ENCODE assay signal across 20 cellular contexts in genomic region chr10:86497621-86498020, GRCh38. TPM values are rescaled to one million over a fixed set of nuclear protein-coding genes. Genes with fewer than 3 reads are reported as not detected.
DNase-seq lines count a peak whose midpoint lies in the region; ATAC-seq, FAIRE-seq and TF ChIP-seq lines count a peak whose summit lies in the region.
"Had no signal": no experiment of that assay in that cellular context is flagged by ENCODE, and none has a peak within 500 bp of the region (broad histone marks: within the 10 kb centered on the region; RNA-seq: fewer than 3 reads in every experiment).

No MANE protein-coding gene starts in this region.

- no peak overlapping the region for H3K4me2 ChIP-seq in mammary epithelial cell (ENCODE audit: insufficient read depth, low read depth, low read length)
- H3K4me2 ChIP-seq: PC-9 had no signal

- H3K4me1 ChIP-seq in mammary epithelial cell (ENCODE audit: insufficient read depth, low read length): no peaks in the 10 kb centered on the region

- 63% methylated on average over 3 of the region's 3 CpGs for WGBS in mammary epithelial cell (ENCODE audit: low coverage, missing lambda C conversion rate)

- no peak overlapping the region for H3K4me3 ChIP-seq in astrocyte of the spinal cord (ENCODE audit: low read depth, low read length)
- H3K4me3 ChIP-seq in mammary epithelial cell (replicated peaks in 1 of 3; ENCODE audit: insufficient read depth in 1 of 3, low read depth in 2 of 3, low read length in 3 of 3): no peak overlapping the region
- H3K4me3 ChIP-seq: GM23248, MG63, PC-9 had no signal

- intact Hi-C loops in mammary epithelial cell (cut with micrococcal nuclease): no loop called here

- no peaks in the 10 kb centered on the region for H3K27me3 ChIP-seq in mammary epithelial cell (ENCODE audit: insufficient read depth, low read length)
- H3K27me3 ChIP-seq: MG63 had no signal

- H4K20me1 ChIP-seq in mammary epithelial cell (ENCODE audit: insufficient read depth, low read length): no peaks in the 10 kb centered on the region

- no peak overlapping the region for H3K9ac ChIP-seq in mammary epithelial cell (ENCODE audit: insufficient read depth, low read length)
- H3K9ac ChIP-seq: GM23248 had no signal

- H2AFZ ChIP-seq in mammary epithelial cell (ENCODE audit: low read depth, low read length): no peak overlapping the region
- H2AFZ ChIP-seq: GM23248, PC-9 had no signal

- no peak overlapping the region for H3K27ac ChIP-seq in mammary epithelial cell (ENCODE audit: insufficient read depth, low read depth, low read length)
- H3K27ac ChIP-seq: GM23248, PC-9 had no signal

- H3K79me2 ChIP-seq in mammary epithelial cell (ENCODE audit: insufficient read depth, low read length): peaks cover 94% of the 10 kb centered on the region

- in situ Hi-C loops in astrocyte of the spinal cord (cut with HindIII; ENCODE audit: low sequenced_read_pairs) (no loop called here), mammary epithelial cell (cut with MboI; ENCODE audit: low sequenced_read_pairs in 2 of 2) (no loop called here)

- no peaks in the 10 kb centered on the region for H3K9me3 ChIP-seq in mammary epithelial cell (replicated peaks; ENCODE audit: insufficient read depth, low read length)
- H3K9me3 ChIP-seq: MG63 had no signal

- no TSS peak for BruUV-seq in mammary epithelial cell (replicated peaks; lab: Mats Ljungman, UMichigan)

- dilution Hi-C loops in mammary epithelial cell (cut with HindIII; ENCODE audit: low sequenced_read_pairs): no loop called here

- FAIRE-seq in A204.1 (lab: Jason Lieb, UNC) (peak; percentile 48), H54 (lab: Jason Lieb, UNC) (peak; percentile 91)

- TF ChIP-seq CTCF in astrocyte of the spinal cord (IDR thresholded peaks at IDR 0.05; ENCODE audit: low read depth, low read length) (no peak), mammary epithelial cell (conservative IDR thresholded peaks at IDR 0.05 in 1 of 2, IDR thresholded peaks at IDR 0.05 in 1 of 2; ENCODE audit: extremely low read depth in 1 of 2, insufficient read depth in 1 of 2, low read depth in 1 of 2, low read length in 2 of 2) (no peak)

- DNase-seq in H54 (ENCODE audit: insufficient read length, low spot score) (no peak), astrocyte of the spinal cord (ENCODE audit: low read depth, low spot score) (peak; percentile 25), kidney glomerular epithelial cell (lab: John Stamatoyannopoulos, UW) (peak; percentile 38), mammary epithelial cell (no peak)
- DNase-seq: C1 segment of cervical spinal cord, DMS79 treated with DMSO at 0.1 percent for 48 hours, GM23248, HCEC 1CT, Kasumi-1, MG63, NCI-H1092, NCI-H1436 treated with DMSO at 0.1 percent for 48 hours, NCI-H2029, NCI-H345, NCI-H524 treated with DMSO at 0.1 percent for 48 hours, PC-9 had no signal

- CTCF ChIA-PET in mammary epithelial cell (lab: Charles Lee; ENCODE audit: low non-redundant PET): no interaction called here

- H3K36me3 ChIP-seq in mammary epithelial cell (ENCODE audit: insufficient read depth, low read length): peaks cover 15% of the 10 kb centered on the region

- no peak for TF ChIP-seq POLR2A in H54 (IDR thresholded peaks at IDR 0.05; ENCODE audit: low read depth, low read length)

- ATAC-seq in HG02852 (IDR thresholded peaks at IDR 0.05; ENCODE audit: unreplicated experiment): no peak
- ATAC-seq in HG03135 (IDR thresholded peaks at IDR 0.05; ENCODE audit: unreplicated experiment): no peak
- ATAC-seq in GM18909 (IDR thresholded peaks at IDR 0.05; ENCODE audit: poor library complexity, unreplicated experiment): no peak

RNA-seq across cellular contexts. Expression of gene WAPL, which starts 24.0 kb away (rescaled TPM):
- 10 to 100 TPM; 37.5 to 37.8 TPM for total RNA-seq in mammary epithelial cell
- 12.2 TPM for polyA plus RNA-seq in mammary epithelial cell
- polyA minus RNA-seq in mammary epithelial cell: 60.3 TPM

Comparison
In these comparisons a context has a peak if more than half of its experiments do, and no peak if none do; other contexts are left out.
1. DNase-seq: peak in astrocyte of the spinal cord (single experiment) and kidney glomerular epithelial cell (single experiment); none in H54 (single experiment) and mammary epithelial cell (single experiment).